In genomic region chr21:25298512-25299491, GRCh38 we compare ENCODE assay signal across 9 cellular contexts.
DNase-seq lines count a peak whose midpoint lies in the region; ATAC-seq, FAIRE-seq and TF ChIP-seq lines count a peak whose summit lies in the region.
"Had no signal": no experiment of that assay in that cellular context is flagged by ENCODE, and none has a peak within 500 bp of the region (broad histone marks: within the 10 kb centered on the region; RNA-seq: fewer than 3 reads in every experiment).

No MANE protein-coding gene starts in this region.

- H3K27ac Mint-ChIP-seq in T-cell = no peak overlapping the region
- H3K27ac Mint-ChIP-seq: nephron had no signal

- FAIRE-seq in frontal cortex (lab: Jason Lieb, UNC) = no peak

- 0 out of 2 replicates have a peak, but pooled peaks cover 4% of the 10 kb centered on the region for H3K9me3 ChIP-seq in DOHH2 (ENCODE audit: control insufficient read depth, insufficient read depth, low read length)

- H3F3A ChIP-seq in DOHH2 (ENCODE audit: control insufficient read depth, insufficient read depth) = peaks cover 5% of the 10 kb centered on the region; the same call in 1 of the 2 replicates

- CTCF ChIA-PET in T-cell (lab: Charles Lee) = no interaction called here

- POLR2A ChIA-PET in T-cell (lab: Charles Lee) = no interaction called here

- no peaks in the 10 kb centered on the region for H4K20me1 ChIP-seq in DOHH2 (ENCODE audit: control insufficient read depth, insufficient read depth, low read depth, low read length)

- TF ChIP-seq CTCF in DOHH2 (IDR thresholded peaks at IDR 0.05; ENCODE audit: low read depth, low read length, poor library complexity, severe bottlenecking) = no peak

- H3K9me3 Mint-ChIP-seq in T-cell = no peaks in the 10 kb centered on the region
- H3K9me3 Mint-ChIP-seq: nephron had no signal

- H3K79me2 ChIP-seq in DOHH2 (ENCODE audit: control insufficient read depth, low read length) = no peaks in the 10 kb centered on the region

- H3K4me3 Mint-ChIP-seq in T-cell = no peak overlapping the region
- H3K4me3 Mint-ChIP-seq: nephron had no signal

- H3K4me1 Mint-ChIP-seq in T-cell = peaks cover 0 to 3% (median 0%) of the 10 kb centered on the region in 3 donors

- H3K36me3 Mint-ChIP-seq in T-cell = no peaks in the 10 kb centered on the region

- peak overlapping the region; percentile 68 for H3K27ac ChIP-seq in DOHH2 (ENCODE audit: low read depth, low read length)

- no peaks in the 10 kb centered on the region for H3K36me3 ChIP-seq in DOHH2 (ENCODE audit: control insufficient read depth, low read length)

- DNase-seq in SIG-M5 treated with dmso at 0.1 percent for 504 hours (lab: John Stamatoyannopoulos, UW; ENCODE audit: unreplicated experiment) (peak; percentile 63), frontal cortex (ENCODE audit: low spot score in 2 of 2) (no peak), T-cell (no peak), medulla oblongata (ENCODE audit: extremely low spot score) (no peak)
- DNase-seq in activated naive CD4-positive, alpha-beta T cell treated with anti-CD3 and anti-CD28 coated beads, Interleukin-2, amount 50 U/mL, for 16 hours = no peak

- H3K27me3 Mint-ChIP-seq in T-cell = no peaks in the 10 kb centered on the region

- H3K9me2 ChIP-seq in DOHH2 (replicated peaks; ENCODE audit: control insufficient read depth, low read length) = no peaks in the 10 kb centered on the region

- peak overlapping the region; percentile 62 for H3K4me2 ChIP-seq in DOHH2 (ENCODE audit: low read length)

- no peaks in the 10 kb centered on the region for H3K27me3 ChIP-seq in DOHH2 (ENCODE audit: control insufficient read depth, low read length)

- peak overlapping the region; percentile 34 for H3K4me3 ChIP-seq in DOHH2 (ENCODE audit: low read length)

- ATAC-seq in GM19463 (IDR thresholded peaks at IDR 0.05; ENCODE audit: unreplicated experiment) (peak; percentile 86), HG03103 (IDR thresholded peaks at IDR 0.05; ENCODE audit: low read depth, unreplicated experiment) (peak; percentile 89), T-cell (replicated peaks in 1 of 4) (no peak)

- H3K4me1 ChIP-seq in DOHH2 (ENCODE audit: control insufficient read depth, low read length) = peaks cover 63% of the 10 kb centered on the region

Comparison
In these comparisons a context has a peak if more than half of its experiments do, and no peak if none do; other contexts are left out.
1. ATAC-seq: peak in GM19463 (single experiment) and HG03103 (single experiment); none in T-cell (0 of 4).